ENCODE assay signal across 29 cellular contexts in the genomic region with DNA sequence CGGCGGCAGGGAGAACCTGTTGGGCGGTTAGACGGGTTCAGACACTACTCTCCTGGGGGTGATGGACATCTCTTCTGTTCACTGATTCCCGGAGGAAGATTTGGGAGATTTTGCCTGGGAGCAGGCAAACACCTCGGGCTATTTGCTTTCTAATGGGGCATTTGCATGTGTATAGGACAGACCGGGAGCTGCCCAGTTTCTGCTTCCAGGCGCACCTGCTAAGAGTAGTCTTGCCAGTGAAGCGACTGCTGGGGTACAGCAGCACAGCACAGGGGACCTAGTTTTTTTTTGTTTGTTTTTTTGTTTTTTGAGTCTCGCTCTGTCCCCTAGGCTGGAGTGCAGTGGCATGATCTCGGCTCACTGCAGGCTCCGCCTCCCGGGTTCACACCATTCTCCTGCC.
"Had no signal": no experiment of that assay in that cellular context is flagged by ENCODE, and none has a peak within 500 bp of the region (broad histone marks: within the 10 kb centered on the region; RNA-seq: fewer than 3 reads in every experiment).

No MANE protein-coding gene starts in this region.

- H3K27ac Mint-ChIP-seq: stimulated activated effector memory CD8-positive, alpha-beta T cell treated with anti-CD3 and anti-CD28 coated beads, Interleukin-12 subunit alpha, Interleukin-12 subunit beta, amount 100 ng/mL, for 72 hours; stimulated activated memory B cell treated with anti-CD40 and anti-IgM and Interleukin-4, amounts not matched to agents 10 μg/mL and 1 μg/mL and 100 μg/mL, for 72 hours; stimulated activated naive B cell treated with anti-CD40 and anti-IgM and Interleukin-4, amounts not matched to agents 10 μg/mL and 1 μg/mL and 100 μg/mL, for 72 hours; stimulated activated naive CD8-positive, alpha-beta T cell treated with anti-CD3 and anti-CD28 coated beads, Interleukin-15, amount 100 ng/mL, for 72 hours; stimulated activated naive CD8-positive, alpha-beta T cell treated with anti-CD3 and anti-CD28 coated beads, Interleukin-15, Interleukin-2, amounts not matched to agents 100 ng/mL and 50 ng/mL, for 24 hours; type B pancreatic cell had no signal

- ATAC-seq: stimulated activated effector memory CD8-positive, alpha-beta T cell treated with anti-CD3 and anti-CD28 coated beads, Interleukin-12 subunit alpha, Interleukin-12 subunit beta, amount 100 ng/mL, for 72 hours; stimulated activated memory B cell treated with anti-CD40 and anti-IgM and Interleukin-4, amounts not matched to agents 10 μg/mL and 1 μg/mL and 100 μg/mL, for 72 hours; stimulated activated naive B cell treated with anti-CD40 and anti-IgM and Interleukin-4, amounts not matched to agents 10 μg/mL and 1 μg/mL and 100 μg/mL, for 72 hours; stimulated activated naive CD8-positive, alpha-beta T cell treated with anti-CD3 and anti-CD28 coated beads, Interleukin-15, amount 100 ng/mL, for 72 hours; stimulated activated naive CD8-positive, alpha-beta T cell treated with anti-CD3 and anti-CD28 coated beads, Interleukin-15, Interleukin-2, amounts not matched to agents 100 U/mL and 50 U/mL, for 24 hours; upper lobe of right lung had no signal

- H3K4me1 Mint-ChIP-seq: stimulated activated effector memory CD8-positive, alpha-beta T cell treated with anti-CD3 and anti-CD28 coated beads, Interleukin-12 subunit alpha, Interleukin-12 subunit beta, amount 100 ng/mL, for 72 hours; stimulated activated memory B cell treated with anti-CD40 and anti-IgM and Interleukin-4, amounts not matched to agents 10 μg/mL and 1 μg/mL and 100 μg/mL, for 72 hours; stimulated activated naive B cell treated with anti-CD40 and anti-IgM and Interleukin-4, amounts not matched to agents 10 μg/mL and 1 μg/mL and 100 μg/mL, for 72 hours; stimulated activated naive CD8-positive, alpha-beta T cell treated with anti-CD3 and anti-CD28 coated beads, Interleukin-15, amount 100 ng/mL, for 72 hours had no signal

- H3K27me3 Mint-ChIP-seq: stimulated activated memory B cell treated with anti-CD40 and anti-IgM and Interleukin-4, amounts not matched to agents 10 μg/mL and 1 μg/mL and 100 μg/mL, for 72 hours; stimulated activated naive B cell treated with anti-CD40 and anti-IgM and Interleukin-4, amounts not matched to agents 10 μg/mL and 1 μg/mL and 100 μg/mL, for 72 hours; stimulated activated naive CD8-positive, alpha-beta T cell treated with anti-CD3 and anti-CD28 coated beads, Interleukin-15, amount 100 ng/mL, for 72 hours; stimulated activated naive CD8-positive, alpha-beta T cell treated with anti-CD3 and anti-CD28 coated beads, Interleukin-15, Interleukin-2, amounts not matched to agents 100 ng/mL and 50 ng/mL, for 24 hours; type B pancreatic cell had no signal

- DNase-seq: stimulated activated CD4-positive, alpha-beta T cell treated with anti-CD3 and anti-CD28 coated beads, Interleukin-2, amount 100 ng/mL, for 48 hours; stimulated activated CD4-positive, alpha-beta T cell treated with anti-CD3 and anti-CD28 coated beads, Interleukin-4, amount 100 ng/mL, for 1 hour; stimulated activated CD4-positive, alpha-beta T cell treated with anti-CD3 and anti-CD28 coated beads, Interleukin-4, amount 100 ng/mL, for 24 hours; stimulated activated CD4-positive, alpha-beta T cell treated with anti-CD3 and anti-CD28 coated beads, Interleukin-4, amount 100 ng/mL, for 4 hours; stimulated activated CD8-positive, alpha-beta memory T cell treated with anti-CD3 and anti-CD28 coated beads, Interleukin-4, amount 100 ng/mL, for 48 hours; stimulated activated naive B cell treated with anti-CD40 and anti-IgM and Interleukin-4, amounts not matched to agents 10 μg/mL and 1 μg/mL and 100 μg/mL, for 72 hours; stimulated activated naive CD4-positive, alpha-beta T cell; stimulated activated naive CD4-positive, alpha-beta T cell treated with Interleukin-2 at 50 U/mL for 16 hours; stimulated activated naive CD8-positive, alpha-beta T cell treated with anti-CD3 and anti-CD28 coated beads, Interleukin-15, amount 100 ng/mL, for 72 hours; stimulated activated naive CD8-positive, alpha-beta T cell treated with anti-CD3 and anti-CD28 coated beads, Interleukin-15, Interleukin-2, amounts not matched to agents 100 U/mL and 50 U/mL, for 24 hours; stomach; substantia nigra; testis; thyroid gland; tibial artery; transverse colon; trophoblast cell; upper lobe of left lung; upper lobe of right lung; uterus had no signal

- H3K4me1 ChIP-seq: stomach, suprapubic skin, testis, thyroid gland, tibial artery, tibial nerve, transverse colon, upper lobe of left lung, upper lobe of right lung, uterus, vagina had no signal

- FAIRE-seq: urothelium cell line had no signal

- H3K27ac ChIP-seq: stomach, suprapubic skin, testis, thoracic aorta, thyroid gland, tibial artery, tibial nerve, transverse colon, upper lobe of left lung, upper lobe of right lung, uterus, vagina had no signal

- H3K9me3 Mint-ChIP-seq: stimulated activated effector memory CD8-positive, alpha-beta T cell treated with anti-CD3 and anti-CD28 coated beads, Interleukin-12 subunit alpha, Interleukin-12 subunit beta, amount 100 ng/mL, for 72 hours; stimulated activated memory B cell treated with anti-CD40 and anti-IgM and Interleukin-4, amounts not matched to agents 10 μg/mL and 1 μg/mL and 100 μg/mL, for 72 hours; stimulated activated naive B cell treated with anti-CD40 and anti-IgM and Interleukin-4, amounts not matched to agents 10 μg/mL and 1 μg/mL and 100 μg/mL, for 72 hours; stimulated activated naive CD8-positive, alpha-beta T cell treated with anti-CD3 and anti-CD28 coated beads, Interleukin-15, amount 100 ng/mL, for 72 hours; stimulated activated naive CD8-positive, alpha-beta T cell treated with anti-CD3 and anti-CD28 coated beads, Interleukin-15, Interleukin-2, amounts not matched to agents 100 ng/mL and 50 ng/mL, for 24 hours; type B pancreatic cell had no signal

- H3K9me3 ChIP-seq: stomach, suprapubic skin, testis, thoracic aorta, thyroid gland, tibial artery, tibial nerve, transverse colon, upper lobe of left lung, upper lobe of right lung, uterus, vagina had no signal

- H3K36me3 Mint-ChIP-seq: stimulated activated effector memory CD8-positive, alpha-beta T cell treated with anti-CD3 and anti-CD28 coated beads, Interleukin-12 subunit alpha, Interleukin-12 subunit beta, amount 100 ng/mL, for 72 hours; stimulated activated memory B cell treated with anti-CD40 and anti-IgM and Interleukin-4, amounts not matched to agents 10 μg/mL and 1 μg/mL and 100 μg/mL, for 72 hours; stimulated activated naive B cell treated with anti-CD40 and anti-IgM and Interleukin-4, amounts not matched to agents 10 μg/mL and 1 μg/mL and 100 μg/mL, for 72 hours; type B pancreatic cell had no signal

- H3K27me3 ChIP-seq: stomach, suprapubic skin, testis, thyroid gland, tibial artery, tibial nerve, transverse colon, upper lobe of left lung, upper lobe of right lung, uterus, vagina had no signal

- H3K4me3 ChIP-seq: stomach, suprapubic skin, testis, thoracic aorta, thyroid gland, tibial artery, tibial nerve, transverse colon, upper lobe of left lung, upper lobe of right lung, uterus, vagina had no signal

- H3K4me3 Mint-ChIP-seq: stimulated activated effector memory CD8-positive, alpha-beta T cell treated with anti-CD3 and anti-CD28 coated beads, Interleukin-12 subunit alpha, Interleukin-12 subunit beta, amount 100 ng/mL, for 72 hours; stimulated activated memory B cell treated with anti-CD40 and anti-IgM and Interleukin-4, amounts not matched to agents 10 μg/mL and 1 μg/mL and 100 μg/mL, for 72 hours; stimulated activated naive B cell treated with anti-CD40 and anti-IgM and Interleukin-4, amounts not matched to agents 10 μg/mL and 1 μg/mL and 100 μg/mL, for 72 hours; stimulated activated naive CD8-positive, alpha-beta T cell treated with anti-CD3 and anti-CD28 coated beads, Interleukin-15, amount 100 ng/mL, for 72 hours; stimulated activated naive CD8-positive, alpha-beta T cell treated with anti-CD3 and anti-CD28 coated beads, Interleukin-15, Interleukin-2, amounts not matched to agents 100 ng/mL and 50 ng/mL, for 24 hours; type B pancreatic cell had no signal

- H3K36me3 ChIP-seq: stomach, suprapubic skin, thoracic aorta, thyroid gland, tibial artery, tibial nerve, transverse colon, upper lobe of left lung, upper lobe of right lung, uterus, vagina had no signal
